1 cellular context compared by ENCODE assay signal in the genomic region with DNA sequence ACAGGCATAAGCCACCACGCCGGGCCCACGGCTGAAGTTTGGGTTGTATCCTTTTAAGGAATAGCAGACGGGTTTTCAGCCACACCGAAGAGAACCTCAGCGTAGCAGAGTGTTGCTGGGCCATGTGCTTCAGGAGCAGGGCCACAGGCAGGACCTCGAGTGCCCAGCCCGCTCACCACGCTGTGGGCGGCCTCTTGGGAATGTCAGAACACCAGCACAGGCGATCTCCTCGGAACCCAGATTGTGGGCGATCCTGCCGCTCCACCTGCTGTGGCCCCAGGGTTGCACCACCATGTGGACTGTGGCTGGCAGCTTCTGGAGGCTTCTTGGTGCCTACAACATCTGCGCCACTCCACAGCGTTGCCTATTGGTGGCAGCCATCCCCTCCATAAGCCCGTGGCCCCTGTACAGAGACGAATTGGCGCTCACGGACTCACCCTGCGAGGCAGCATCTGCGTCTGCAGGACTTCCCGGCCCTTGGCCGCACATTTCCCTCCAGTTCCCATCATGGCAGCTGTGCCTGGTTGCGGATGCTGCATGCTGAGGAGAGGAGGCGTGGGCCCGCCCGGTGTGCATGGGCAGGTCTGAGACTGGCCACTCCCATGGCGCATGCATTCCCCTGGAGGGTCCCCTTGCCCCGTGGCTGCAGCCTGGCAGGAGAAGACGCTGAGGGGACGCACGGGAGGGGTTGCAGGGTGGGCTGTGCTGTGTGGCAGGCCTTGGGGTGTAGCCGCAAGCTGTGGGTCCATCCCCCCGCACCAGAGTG.
TF ChIP-seq lines count a peak whose summit lies in the region.

No MANE protein-coding gene starts in this region.

TF ChIP-seq in HEK293, 187 proteins besides CTCF, POLR2A, EP300 and RAD21 (continued from another document):
- TF ChIP-seq, protein P1, sequence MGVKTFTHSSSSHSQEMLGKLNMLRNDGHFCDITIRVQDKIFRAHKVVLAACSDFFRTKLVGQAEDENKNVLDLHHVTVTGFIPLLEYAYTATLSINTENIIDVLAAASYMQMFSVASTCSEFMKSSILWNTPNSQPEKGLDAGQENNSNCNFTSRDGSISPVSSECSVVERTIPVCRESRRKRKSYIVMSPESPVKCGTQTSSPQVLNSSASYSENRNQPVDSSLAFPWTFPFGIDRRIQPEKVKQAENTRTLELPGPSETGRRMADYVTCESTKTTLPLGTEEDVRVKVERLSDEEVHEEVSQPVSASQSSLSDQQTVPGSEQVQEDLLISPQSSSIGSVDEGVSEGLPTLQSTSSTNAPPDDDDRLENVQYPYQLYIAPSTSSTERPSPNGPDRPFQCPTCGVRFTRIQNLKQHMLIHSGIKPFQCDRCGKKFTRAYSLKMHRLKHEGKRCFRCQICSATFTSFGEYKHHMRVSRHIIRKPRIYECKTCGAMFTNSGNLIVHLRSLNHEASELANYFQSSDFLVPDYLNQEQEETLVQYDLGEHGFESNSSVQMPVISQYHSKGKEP (tag by site-specific recombination; IDR thresholded peaks at IDR 0.05) = 0 out of 2 replicates have a peak, but pooled peaks have one; percentile 22
TF ChIP-seq in HEK293: peak in this region for 1.
